9 cellular contexts compared by ENCODE assay signal in the genomic region with DNA sequence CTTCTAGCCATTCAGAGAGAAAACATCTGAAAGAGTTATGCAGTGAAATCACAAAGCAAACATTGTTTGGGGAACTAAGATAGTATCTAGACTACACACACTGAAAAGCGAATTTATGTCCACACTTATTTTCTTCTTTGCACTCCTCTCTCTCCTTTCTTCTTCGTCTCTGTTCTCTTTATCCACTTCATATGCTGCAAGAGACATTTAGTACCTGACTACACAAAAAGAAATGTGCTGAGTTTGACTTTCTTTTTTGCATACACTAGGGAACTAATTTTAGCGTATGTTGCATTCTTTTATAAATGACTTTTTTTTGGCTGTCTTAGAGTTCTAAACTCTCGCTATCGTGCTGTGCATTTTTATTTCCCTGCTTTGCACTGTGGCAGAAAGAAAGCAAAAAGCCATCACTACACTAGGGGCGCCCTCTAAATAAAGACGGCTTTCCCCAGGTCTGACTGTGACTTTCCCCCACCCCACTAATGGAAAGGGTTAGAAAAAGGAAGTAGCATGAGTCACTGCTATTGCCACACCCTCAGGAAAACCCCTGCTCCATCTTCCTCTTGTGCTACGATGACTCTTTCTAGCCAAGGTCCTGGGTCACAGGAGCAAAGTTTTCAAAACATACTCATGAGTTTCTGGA.
DNase-seq lines count a peak whose midpoint lies in the region; ATAC-seq and TF ChIP-seq lines count a peak whose summit lies in the region.
"Had no signal": no experiment of that assay in that cellular context is flagged by ENCODE, and none has a peak within 500 bp of the region (broad histone marks: within the 10 kb centered on the region; RNA-seq: fewer than 3 reads in every experiment).

No MANE protein-coding gene starts in this region.

- H3K9ac ChIP-seq in rectal smooth muscle tissue (ENCODE audit: low read length) = no peak overlapping the region

- peak; percentile 97 for ATAC-seq in HG02981 (IDR thresholded peaks at IDR 0.05; ENCODE audit: unreplicated experiment)

- no peaks in the 10 kb centered on the region for H3K36me3 ChIP-seq in rectal smooth muscle tissue (ENCODE audit: control insufficient read depth, insufficient read depth, low read length)

- H3K4me3 ChIP-seq in fibroblast of villous mesenchyme (ENCODE audit: low read depth, low read length) = peak overlapping the region; percentile 34
- H3K4me3 ChIP-seq in rectal smooth muscle tissue (ENCODE audit: low read length) = peak overlapping the region; percentile 28

- DNase-seq in DMS 273 (lab: John Stamatoyannopoulos, UW; ENCODE audit: unreplicated experiment) (peak; percentile 26), DMS 273 treated with DMSO at 0.1 percent for 48 hours (lab: John Stamatoyannopoulos, UW) (no peak), OCI-M1 (lab: John Stamatoyannopoulos, UW) (peak; percentile 96), activated T-cell treated with anti-CD3 and anti-CD28 coated beads for 48 hours (ENCODE audit: low read depth) (peak; percentile 51), fibroblast of villous mesenchyme (ENCODE audit: low read depth) (peak; percentile 93), retina (no peak)

- peak overlapping the region; percentile 32 for H3K27ac ChIP-seq in rectal smooth muscle tissue (ENCODE audit: low read depth, low read length)
- H3K27ac ChIP-seq: 22Rv1 had no signal

- peak; percentile 50 for TF ChIP-seq CTCF in fibroblast of villous mesenchyme (IDR thresholded peaks at IDR 0.05; ENCODE audit: insufficient read depth, low read depth, low read length)

- peaks cover 5% of the 10 kb centered on the region for H3K4me1 ChIP-seq in rectal smooth muscle tissue (ENCODE audit: control insufficient read depth, insufficient read depth, low read length)

- H3K27me3 ChIP-seq in rectal smooth muscle tissue (ENCODE audit: control insufficient read depth, insufficient read depth, low read length) = no peaks in the 10 kb centered on the region

Comparison
In these comparisons a context has a peak if more than half of its experiments do, and no peak if none do; other contexts are left out.
1. DNase-seq: peak in DMS 273 (single experiment), OCI-M1 (single experiment), activated T-cell treated with anti-CD3 and anti-CD28 coated beads for 48 hours (single experiment) and fibroblast of villous mesenchyme (single experiment); none in DMS 273 treated with DMSO at 0.1 percent for 48 hours (single experiment) and retina (single experiment).